1 cellular context compared by ENCODE assay signal in genomic region chr2:106566484-106566883, GRCh38.
A peak's percentile ranks its signal among the peaks of the same experiment; 100 is the strongest.
TF ChIP-seq lines count a peak whose summit lies in the region.

No MANE protein-coding gene starts in this region.

TF ChIP-seq in HEK293, 187 proteins besides CTCF, POLR2A, EP300 and RAD21:
- TF ChIP-seq ZNF366 (tag by site-specific recombination; conservative IDR thresholded peaks at IDR 0.05) (peak; percentile 91), ZNF335 (tag by site-specific recombination; conservative IDR thresholded peaks at IDR 0.05) (peak; percentile 20; the same call in 1 of the 2 replicates)
